In genomic region chrX:108397627-108398392, GRCh38 we compare ENCODE assay signal across 1 cellular context.
TF ChIP-seq lines count a peak whose summit lies in the region.

No MANE protein-coding gene starts in this region.

TF ChIP-seq in GM23338, 12 proteins besides CTCF, POLR2A, EP300 and RAD21 (continued from another document):
- TF ChIP-seq, protein P1, sequence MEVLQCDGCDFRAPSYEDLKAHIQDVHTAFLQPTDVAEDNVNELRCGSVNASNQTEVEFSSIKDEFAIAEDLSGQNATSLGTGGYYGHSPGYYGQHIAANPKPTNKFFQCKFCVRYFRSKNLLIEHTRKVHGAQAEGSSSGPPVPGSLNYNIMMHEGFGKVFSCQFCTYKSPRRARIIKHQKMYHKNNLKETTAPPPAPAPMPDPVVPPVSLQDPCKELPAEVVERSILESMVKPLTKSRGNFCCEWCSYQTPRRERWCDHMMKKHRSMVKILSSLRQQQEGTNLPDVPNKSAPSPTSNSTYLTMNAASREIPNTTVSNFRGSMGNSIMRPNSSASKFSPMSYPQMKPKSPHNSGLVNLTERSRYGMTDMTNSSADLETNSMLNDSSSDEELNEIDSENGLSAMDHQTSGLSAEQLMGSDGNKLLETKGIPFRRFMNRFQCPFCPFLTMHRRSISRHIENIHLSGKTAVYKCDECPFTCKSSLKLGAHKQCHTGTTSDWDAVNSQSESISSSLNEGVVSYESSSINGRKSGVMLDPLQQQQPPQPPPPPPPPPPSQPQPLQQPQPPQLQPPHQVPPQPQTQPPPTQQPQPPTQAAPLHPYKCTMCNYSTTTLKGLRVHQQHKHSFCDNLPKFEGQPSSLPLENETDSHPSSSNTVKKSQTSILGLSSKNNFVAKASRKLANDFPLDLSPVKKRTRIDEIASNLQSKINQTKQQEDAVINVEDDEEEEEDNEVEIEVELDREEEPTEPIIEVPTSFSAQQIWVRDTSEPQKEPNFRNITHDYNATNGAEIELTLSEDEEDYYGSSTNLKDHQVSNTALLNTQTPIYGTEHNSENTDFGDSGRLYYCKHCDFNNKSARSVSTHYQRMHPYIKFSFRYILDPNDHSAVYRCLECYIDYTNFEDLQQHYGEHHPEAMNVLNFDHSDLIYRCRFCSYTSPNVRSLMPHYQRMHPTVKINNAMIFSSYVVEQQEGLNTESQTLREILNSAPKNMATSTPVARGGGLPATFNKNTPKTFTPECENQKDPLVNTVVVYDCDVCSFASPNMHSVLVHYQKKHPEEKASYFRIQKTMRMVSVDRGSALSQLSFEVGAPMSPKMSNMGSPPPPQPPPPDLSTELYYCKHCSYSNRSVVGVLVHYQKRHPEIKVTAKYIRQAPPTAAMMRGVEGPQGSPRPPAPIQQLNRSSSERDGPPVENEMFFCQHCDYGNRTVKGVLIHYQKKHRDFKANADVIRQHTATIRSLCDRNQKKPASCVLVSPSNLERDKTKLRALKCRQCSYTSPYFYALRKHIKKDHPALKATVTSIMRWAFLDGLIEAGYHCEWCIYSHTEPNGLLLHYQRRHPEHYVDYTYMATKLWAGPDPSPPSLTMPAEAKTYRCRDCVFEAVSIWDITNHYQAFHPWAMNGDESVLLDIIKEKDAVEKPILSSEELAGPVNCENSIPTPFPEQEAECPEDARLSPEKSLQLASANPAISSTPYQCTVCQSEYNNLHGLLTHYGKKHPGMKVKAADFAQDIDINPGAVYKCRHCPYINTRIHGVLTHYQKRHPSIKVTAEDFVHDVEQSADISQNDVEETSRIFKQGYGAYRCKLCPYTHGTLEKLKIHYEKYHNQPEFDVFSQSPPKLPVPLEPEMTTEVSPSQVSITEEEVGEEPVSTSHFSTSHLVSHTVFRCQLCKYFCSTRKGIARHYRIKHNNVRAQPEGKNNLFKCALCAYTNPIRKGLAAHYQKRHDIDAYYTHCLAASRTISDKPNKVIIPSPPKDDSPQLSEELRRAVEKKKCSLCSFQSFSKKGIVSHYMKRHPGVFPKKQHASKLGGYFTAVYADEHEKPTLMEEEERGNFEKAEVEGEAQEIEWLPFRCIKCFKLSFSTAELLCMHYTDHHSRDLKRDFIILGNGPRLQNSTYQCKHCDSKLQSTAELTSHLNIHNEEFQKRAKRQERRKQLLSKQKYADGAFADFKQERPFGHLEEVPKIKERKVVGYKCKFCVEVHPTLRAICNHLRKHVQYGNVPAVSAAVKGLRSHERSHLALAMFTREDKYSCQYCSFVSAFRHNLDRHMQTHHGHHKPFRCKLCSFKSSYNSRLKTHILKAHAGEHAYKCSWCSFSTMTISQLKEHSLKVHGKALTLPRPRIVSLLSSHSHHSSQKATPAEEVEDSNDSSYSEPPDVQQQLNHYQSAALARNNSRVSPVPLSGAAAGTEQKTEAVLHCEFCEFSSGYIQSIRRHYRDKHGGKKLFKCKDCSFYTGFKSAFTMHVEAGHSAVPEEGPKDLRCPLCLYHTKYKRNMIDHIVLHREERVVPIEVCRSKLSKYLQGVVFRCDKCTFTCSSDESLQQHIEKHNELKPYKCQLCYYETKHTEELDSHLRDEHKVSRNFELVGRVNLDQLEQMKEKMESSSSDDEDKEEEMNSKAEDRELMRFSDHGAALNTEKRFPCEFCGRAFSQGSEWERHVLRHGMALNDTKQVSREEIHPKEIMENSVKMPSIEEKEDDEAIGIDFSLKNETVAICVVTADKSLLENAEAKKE (CRISPR knock-in tag; IDR thresholded peaks at IDR 0.05): no peak
- TF ChIP-seq JUNB (IDR thresholded peaks at IDR 0.05; ENCODE audit: unreplicated experiment) (no peak), STAT1 (IDR thresholded peaks at IDR 0.05; ENCODE audit: unreplicated experiment) (no peak), ETS1 (IDR thresholded peaks at IDR 0.05) (no peak), EZH2phosphoT487 (IDR thresholded peaks at IDR 0.05; ENCODE audit: unreplicated experiment) (no peak)
